Comparison of ENCODE assay signal across 1 cellular context in the genomic region with DNA sequence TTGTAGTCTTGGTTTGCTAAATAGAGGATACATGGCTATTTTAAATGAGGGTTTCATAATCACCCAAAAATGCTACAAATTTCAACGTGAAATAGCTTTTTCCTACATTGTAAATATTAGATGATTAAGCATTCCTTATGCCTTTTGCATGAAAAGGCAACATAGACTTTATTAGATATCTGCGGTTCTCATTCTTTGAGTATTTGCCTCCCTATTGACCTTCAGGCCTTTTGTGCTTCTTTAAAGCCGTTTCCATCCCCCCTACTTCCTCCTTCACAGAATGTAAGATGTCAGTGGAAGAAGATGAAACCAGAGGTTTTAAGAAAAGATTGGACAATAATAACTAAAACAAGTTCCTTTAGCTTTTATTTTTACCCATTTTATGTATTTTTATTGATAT.
TF ChIP-seq lines count a peak whose summit lies in the region.

No MANE protein-coding gene starts in this region.

TF ChIP-seq in GM12878, 131 proteins besides CTCF, POLR2A, EP300 and RAD21 (continued from another document):
- TF ChIP-seq ZBTB4 (CRISPR knock-in tag; IDR thresholded peaks at IDR 0.05) = no peak
- TF ChIP-seq, protein P1, sequence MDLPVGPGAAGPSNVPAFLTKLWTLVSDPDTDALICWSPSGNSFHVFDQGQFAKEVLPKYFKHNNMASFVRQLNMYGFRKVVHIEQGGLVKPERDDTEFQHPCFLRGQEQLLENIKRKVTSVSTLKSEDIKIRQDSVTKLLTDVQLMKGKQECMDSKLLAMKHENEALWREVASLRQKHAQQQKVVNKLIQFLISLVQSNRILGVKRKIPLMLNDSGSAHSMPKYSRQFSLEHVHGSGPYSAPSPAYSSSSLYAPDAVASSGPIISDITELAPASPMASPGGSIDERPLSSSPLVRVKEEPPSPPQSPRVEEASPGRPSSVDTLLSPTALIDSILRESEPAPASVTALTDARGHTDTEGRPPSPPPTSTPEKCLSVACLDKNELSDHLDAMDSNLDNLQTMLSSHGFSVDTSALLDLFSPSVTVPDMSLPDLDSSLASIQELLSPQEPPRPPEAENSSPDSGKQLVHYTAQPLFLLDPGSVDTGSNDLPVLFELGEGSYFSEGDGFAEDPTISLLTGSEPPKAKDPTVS (IDR thresholded peaks at IDR 0.05; ENCODE audit: low read depth, low read length) = no peak
- no peak for TF ChIP-seq SP1 (IDR thresholded peaks at IDR 0.05; ENCODE audit: low read depth, low read length)
